In the genomic region with DNA sequence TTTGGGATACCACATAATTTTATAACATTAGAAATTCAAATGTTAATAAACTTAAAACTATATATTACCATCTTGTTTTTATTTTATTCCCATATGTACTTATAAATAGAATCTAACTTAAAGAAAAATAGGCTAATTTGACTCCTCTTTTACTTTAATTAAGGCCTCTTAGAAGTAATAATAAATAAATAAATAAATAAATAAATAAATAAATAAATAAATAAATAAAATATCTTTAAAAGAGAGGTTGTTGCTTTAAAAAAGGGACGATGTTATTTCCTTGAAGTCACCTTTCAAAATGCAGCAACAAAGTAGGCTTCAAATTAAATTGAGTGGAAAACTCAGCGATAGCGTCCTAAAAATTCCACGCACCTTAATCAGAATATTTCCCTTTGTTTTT, we compare ENCODE assay signal across 8 cellular contexts.
"Had no signal": no experiment of that assay in that cellular context is flagged by ENCODE, and none has a peak within 500 bp of the region (broad histone marks: within the 10 kb centered on the region; RNA-seq: fewer than 3 reads in every experiment).

No MANE protein-coding gene starts in this region.

- ATAC-seq: GM12878 had no signal

- FAIRE-seq: G401.6, GM12878, GM12891, GM12892, GM18507, GM19239 had no signal

- DNase-seq: GDM1, GF-D8 had no signal

- H3K4me3 ChIP-seq: GM12878 had no signal
